9 cellular contexts compared by ENCODE assay signal in genomic region chr17:65593870-65594584, GRCh38. TPM values are rescaled to one million over a fixed set of nuclear protein-coding genes. Genes with fewer than 3 reads are reported as not detected.
DNase-seq lines count a peak whose midpoint lies in the region; ATAC-seq, FAIRE-seq and TF ChIP-seq lines count a peak whose summit lies in the region.
"Had no signal": no experiment of that assay in that cellular context is flagged by ENCODE, and none has a peak within 500 bp of the region (broad histone marks: within the 10 kb centered on the region; RNA-seq: fewer than 3 reads in every experiment).

No MANE protein-coding gene starts in this region.

- intact Hi-C loops in lower lobe of right lung (cut with DNase I): no loop called here

- no peak overlapping the region for H3K4me3 ChIP-seq in GM12865 (ENCODE audit: low read depth, low read length)
- peak overlapping the region; percentile 13 for H3K4me3 ChIP-seq in lower lobe of right lung

- no peaks in the 10 kb centered on the region for H3K36me3 Mint-ChIP-seq in activated naive CD8-positive, alpha-beta T cell treated with anti-CD3 and anti-CD28 coated beads, Interleukin-2, amount 10 ng/mL, durations not matched to agents 7 days and 5 days
- no peaks in the 10 kb centered on the region for H3K36me3 Mint-ChIP-seq in activated T-helper 17 cell treated with anti-CD3 and anti-CD28 coated beads, Interleukin-2, amount 50 U/mL, for 72 hours (ENCODE audit: low read depth)

- H3K4me3 Mint-ChIP-seq in activated naive CD8-positive, alpha-beta T cell treated with anti-CD3 and anti-CD28 coated beads, Interleukin-2, amount 10 ng/mL, durations not matched to agents 7 days and 5 days: peak overlapping the region; percentile 75
- H3K4me3 Mint-ChIP-seq in activated T-helper 17 cell treated with anti-CD3 and anti-CD28 coated beads, Interleukin-2, amount 50 U/mL, for 72 hours: no peak overlapping the region

- no peaks in the 10 kb centered on the region for H3K9me3 Mint-ChIP-seq in activated naive CD8-positive, alpha-beta T cell treated with anti-CD3 and anti-CD28 coated beads, Interleukin-2, amount 10 ng/mL, durations not matched to agents 7 days and 5 days
- no peaks in the 10 kb centered on the region for H3K9me3 Mint-ChIP-seq in activated T-helper 17 cell treated with anti-CD3 and anti-CD28 coated beads, Interleukin-2, amount 50 U/mL, for 72 hours

- H3K4me1 Mint-ChIP-seq in activated naive CD8-positive, alpha-beta T cell treated with anti-CD3 and anti-CD28 coated beads, Interleukin-2, amount 10 ng/mL, durations not matched to agents 7 days and 5 days: peaks cover 21% of the 10 kb centered on the region
- H3K4me1 Mint-ChIP-seq in activated T-helper 17 cell treated with anti-CD3 and anti-CD28 coated beads, Interleukin-2, amount 50 U/mL, for 72 hours: no peaks in the 10 kb centered on the region

- peak overlapping the region; percentile 26 for H3K27ac ChIP-seq in lower lobe of right lung

- peaks cover 5% of the 10 kb centered on the region for H3K4me1 ChIP-seq in lower lobe of right lung

- H3K27me3 Mint-ChIP-seq in activated naive CD8-positive, alpha-beta T cell treated with anti-CD3 and anti-CD28 coated beads, Interleukin-2, amount 10 ng/mL, durations not matched to agents 7 days and 5 days: peaks cover 4% of the 10 kb centered on the region
- peaks cover 3% of the 10 kb centered on the region for H3K27me3 Mint-ChIP-seq in activated T-helper 17 cell treated with anti-CD3 and anti-CD28 coated beads, Interleukin-2, amount 50 U/mL, for 72 hours

- TF ChIP-seq CTCF in GM12865 (IDR thresholded peaks at IDR 0.05; ENCODE audit: insufficient read depth, low read depth, low read length, missing control alignments) (no peak), lower lobe of right lung (IDR thresholded peaks at IDR 0.05) (no peak)

- DNase-seq in AG08395 (ENCODE audit: low spot score): peak; percentile 61
- peak; percentile 10 for DNase-seq in GM12865 (ENCODE audit: low read depth)
- DNase-seq in activated naive CD8-positive, alpha-beta T cell treated with anti-CD3 and anti-CD28 coated beads, Interleukin-2, amount 10 ng/mL, durations not matched to agents 7 days and 5 days: no peak
- no peak for DNase-seq in lower lobe of right lung
- DNase-seq in NCI-H2107 treated with DMSO at 0.1 percent for 48 hours (lab: John Stamatoyannopoulos, UW; ENCODE audit: unreplicated experiment): no peak
- no peak for DNase-seq in middle frontal gyrus (ENCODE audit: extremely low spot score, low spot score)
- no peak for DNase-seq in HTR-8/SVneo (ENCODE audit: insufficient read length, low spot score)
- DNase-seq: RPMI8226 had no signal

- no peaks in the 10 kb centered on the region for H3K27me3 ChIP-seq in lower lobe of right lung (ENCODE audit: low read depth)

- POLR2A ChIA-PET in activated naive CD8-positive, alpha-beta T cell treated with anti-CD3 and anti-CD28 coated beads, Interleukin-2, amount 10 ng/mL, durations not matched to agents 7 days and 5 days (lab: Charles Lee): interaction anchor here (1.3 kb wide), 1 partner anchor 37 kb away, joined by 3 read pairs; no protein-coding TSS in a partner anchor

- no peaks in the 10 kb centered on the region for H3K36me3 ChIP-seq in lower lobe of right lung

- H3K27ac Mint-ChIP-seq in activated naive CD8-positive, alpha-beta T cell treated with anti-CD3 and anti-CD28 coated beads, Interleukin-2, amount 10 ng/mL, durations not matched to agents 7 days and 5 days: no peak overlapping the region
- no peak overlapping the region for H3K27ac Mint-ChIP-seq in activated T-helper 17 cell treated with anti-CD3 and anti-CD28 coated beads, Interleukin-2, amount 50 U/mL, for 72 hours

- H3K9me3 ChIP-seq in lower lobe of right lung: no peaks in the 10 kb centered on the region

- no peak for ATAC-seq in activated naive CD8-positive, alpha-beta T cell treated with anti-CD3 and anti-CD28 coated beads, Interleukin-2, amount 10 ng/mL, durations not matched to agents 7 days and 5 days (ENCODE audit: low read depth)
- no peak for ATAC-seq in lower lobe of right lung
- no peak for ATAC-seq in activated T-helper 17 cell treated with anti-CD3 and anti-CD28 coated beads, Interleukin-2, amount 50 U/mL, for 72 hours (replicated peaks)

- no peak for FAIRE-seq in HTR-8/SVneo (lab: Jason Lieb, UNC)

RNA-seq across cellular contexts. Expression of gene AXIN2, which starts 32.6 kb away (rescaled TPM):
- 1 to 10 TPM; 7.7 to 9.8 TPM for total RNA-seq in activated naive CD8-positive, alpha-beta T cell treated with anti-CD3 and anti-CD28 coated beads, Interleukin-2, amount 10 ng/mL, durations not matched to agents 7 days and 5 days
- total RNA-seq in lower lobe of right lung: 53.4 TPM
- 1 to 10 TPM in 1 of 2 donors, under 1 TPM in 1; 0.71 to 1.5 TPM for total RNA-seq in activated T-helper 17 cell treated with anti-CD3 and anti-CD28 coated beads, Interleukin-2, amount 50 U/mL, for 72 hours

Comparison
In these comparisons a context has a peak if more than half of its experiments do, and no peak if none do; other contexts are left out.
1. DNase-seq: peak in AG08395 (single experiment) and GM12865 (single experiment); none in activated naive CD8-positive, alpha-beta T cell treated with anti-CD3 and anti-CD28 coated beads, Interleukin-2, amount 10 ng/mL, durations not matched to agents 7 days and 5 days (single experiment), lower lobe of right lung (single experiment), NCI-H2107 treated with DMSO at 0.1 percent for 48 hours (single experiment), middle frontal gyrus (single experiment) and HTR-8/SVneo (single experiment).